In the genomic region with DNA sequence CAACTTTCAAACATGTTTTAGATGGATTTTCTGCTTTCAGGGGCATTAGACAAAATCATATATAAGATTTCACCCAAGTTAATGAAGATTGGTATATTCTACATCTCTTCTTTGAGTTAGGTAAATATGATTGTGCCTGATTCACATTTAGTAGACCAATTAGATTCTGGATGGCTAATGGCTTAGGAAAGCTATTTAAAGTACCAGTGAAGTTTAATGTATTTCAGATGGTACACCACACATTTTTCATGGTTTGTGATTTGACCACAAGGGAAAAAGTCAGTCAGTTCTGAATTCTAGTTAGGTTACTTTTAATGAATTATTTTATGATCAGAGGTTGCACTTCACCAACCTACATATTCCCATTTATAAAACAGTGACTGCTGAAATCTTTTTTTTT, we compare ENCODE assay signal across 18 cellular contexts.
DNase-seq lines count a peak whose midpoint lies in the region; ATAC-seq and TF ChIP-seq lines count a peak whose summit lies in the region.
"Had no signal": no experiment of that assay in that cellular context is flagged by ENCODE, and none has a peak within 500 bp of the region (broad histone marks: within the 10 kb centered on the region; RNA-seq: fewer than 3 reads in every experiment).

No MANE protein-coding gene starts in this region.

- in situ Hi-C loops in brain microvascular endothelial cell (cut with HindIII; ENCODE audit: low pct_ligation_motif_present, low sequenced_read_pairs), result no loop called here

- H3K36me3 ChIP-seq in brain microvascular endothelial cell (replicated peaks) (no peaks in the 10 kb centered on the region), PC-3 (ENCODE audit: low read depth, low read length) (no peaks in the 10 kb centered on the region)
- H3K36me3 ChIP-seq: upper lobe of left lung had no signal

- intact Hi-C loops in sciatic nerve (cut with DNase I) (no loop called here), PC-3 (cut with micrococcal nuclease) (no loop called here)

- TF ChIP-seq CTCF in brain microvascular endothelial cell (IDR thresholded peaks at IDR 0.05; ENCODE audit: low read depth, low read length, missing control alignments) (no peak), PC-3 (conservative IDR thresholded peaks at IDR 0.05; ENCODE audit: low read depth, low read length) (no peak)

- H4K20me1 ChIP-seq in PC-3 (ENCODE audit: low read length), result no peaks in the 10 kb centered on the region

- no peaks in the 10 kb centered on the region for H3K9me2 ChIP-seq in PC-3 (replicated peaks; ENCODE audit: low read length)

- CTCF ChIA-PET in PC-3 (lab: Charles Lee), result no interaction called here

- no peak for ATAC-seq in HG03045 (IDR thresholded peaks at IDR 0.05; ENCODE audit: unreplicated experiment)
- ATAC-seq in sciatic nerve, result no peak
- no peak for ATAC-seq in PC-3
- ATAC-seq in HG02571 (IDR thresholded peaks at IDR 0.05; ENCODE audit: unreplicated experiment), result no peak
- ATAC-seq: T-cell had no signal

- no peak overlapping the region for H2AFZ ChIP-seq in PC-3 (ENCODE audit: low read length)

- no TSS peak for BruUV-seq in PC-3 (replicated peaks; lab: Mats Ljungman, UMichigan)

- H3K4me3 ChIP-seq in brain microvascular endothelial cell (ENCODE audit: low read depth, low read length), result no peak overlapping the region
- H3K4me3 ChIP-seq in PC-3 (ENCODE audit: low read length), result no peak overlapping the region
- H3K4me3 ChIP-seq: upper lobe of left lung had no signal

- H3K27me3 ChIP-seq in brain microvascular endothelial cell (replicated peaks) (no peaks in the 10 kb centered on the region), PC-3 (ENCODE audit: low read length) (no peaks in the 10 kb centered on the region)
- H3K27me3 ChIP-seq: upper lobe of left lung had no signal

- H3F3A ChIP-seq in PC-3 (ENCODE audit: low read length, unreplicated experiment), result no peaks in the 10 kb centered on the region

- no peaks in the 10 kb centered on the region for H3K4me1 ChIP-seq in PC-3 (ENCODE audit: insufficient read depth, low read length)

- no peak overlapping the region for H3K9ac ChIP-seq in PC-3 (ENCODE audit: low read length)

- H3K27ac ChIP-seq in brain microvascular endothelial cell (no peak overlapping the region), PC-3 (ENCODE audit: low read length) (no peak overlapping the region)
- H3K27ac ChIP-seq: epithelial cell of prostate, upper lobe of left lung had no signal

- peak; percentile 6 for DNase-seq in GM03348 (ENCODE audit: low spot score)
- peak; percentile 47 for DNase-seq in RPMI7951 (ENCODE audit: low read depth)
- DNase-seq in brain microvascular endothelial cell, result peak; percentile 32
- peak; percentile 10 to 20 for DNase-seq in lung microvascular endothelial cell (ENCODE audit: low read depth in 2 of 2)
- no peak for DNase-seq in sciatic nerve (ENCODE audit: low spot score)
- no peak for DNase-seq in PC-3
- DNase-seq: activated CD4-positive, alpha-beta T cell treated with anti-CD3 and anti-CD28 coated beads, Interleukin-2, amount 10 ng/mL, durations not matched to agents 24 days and 14 days; activated naive CD8-positive, alpha-beta T cell treated with anti-CD3 and anti-CD28 coated beads, Interleukin-2, amount 10 ng/mL, durations not matched to agents 7 days and 5 days; CD8-positive, alpha-beta memory T cell; KG1; NCI-H1105 treated with DMSO at 0.1 percent for 48 hours; small intestine; stimulated activated CD4-positive, alpha-beta T cell treated with anti-CD3 and anti-CD28 coated beads, Interleukin-2, amount 100 ng/mL, for 48 hours; T-cell; upper lobe of left lung had no signal

- H3K79me2 ChIP-seq in PC-3 (ENCODE audit: low read length), result no peaks in the 10 kb centered on the region

- H3K4me2 ChIP-seq in PC-3 (ENCODE audit: low read length), result no peak overlapping the region

- no peaks in the 10 kb centered on the region for H3K9me3 ChIP-seq in PC-3 (ENCODE audit: low read length)
- H3K9me3 ChIP-seq: upper lobe of left lung had no signal

- POLR2A ChIA-PET in PC-3 (lab: Charles Lee; ENCODE audit: unreplicated experiment), result no interaction called here

Comparison
In these comparisons a context has a peak if more than half of its experiments do, and no peak if none do; other contexts are left out.
1. DNase-seq: peak in GM03348 (single experiment), RPMI7951 (single experiment), brain microvascular endothelial cell (single experiment) and lung microvascular endothelial cell (2 of 2); none in sciatic nerve (single experiment) and PC-3 (single experiment).